In genomic region chr20:34638532-34638931, GRCh38 we compare ENCODE assay signal across 30 cellular contexts. TPM values are rescaled to one million over a fixed set of nuclear protein-coding genes. Genes with fewer than 3 reads are reported as not detected.
DNase-seq lines count a peak whose midpoint lies in the region; TF ChIP-seq lines count a peak whose summit lies in the region.
"Had no signal": no experiment of that assay in that cellular context is flagged by ENCODE, and none has a peak within 500 bp of the region (broad histone marks: within the 10 kb centered on the region; RNA-seq: fewer than 3 reads in every experiment).

No MANE protein-coding gene starts in this region.

- H3K4me3 ChIP-seq in breast epithelium (no peak overlapping the region), uterus (no peak overlapping the region)
- H3K4me3 ChIP-seq: cardiac muscle cell had no signal

- H3K36me3 Mint-ChIP-seq in MCF 10A (ENCODE audit: insufficient read depth, unreplicated experiment) (peaks cover 33% of the 10 kb centered on the region), progenitor cell of endocrine pancreas (ENCODE audit: insufficient read depth) (peaks cover 18% of the 10 kb centered on the region)
- H3K36me3 Mint-ChIP-seq in activated CD4-positive, alpha-beta T cell treated with anti-CD3 and anti-CD28 coated beads, Interleukin-2, amount 10 ng/mL, durations not matched to agents 24 days and 14 days (ENCODE audit: low read depth): peaks cover 23% of the 10 kb centered on the region

- CTCF ChIA-PET in MCF 10A (lab: Yijun Ruan, JAX): no interaction called here

- H3K9me3 ChIP-seq in breast epithelium (no peaks in the 10 kb centered on the region), uterus (no peaks in the 10 kb centered on the region)
- H3K9me3 ChIP-seq: BE2C, neutrophil had no signal

- H3K27ac Mint-ChIP-seq in MCF 10A (ENCODE audit: low read depth, unreplicated experiment): peak overlapping the region; percentile 72
- H3K27ac Mint-ChIP-seq in progenitor cell of endocrine pancreas: peak overlapping the region; percentile 3
- H3K27ac Mint-ChIP-seq in activated CD4-positive, alpha-beta T cell treated with anti-CD3 and anti-CD28 coated beads, Interleukin-2, amount 10 ng/mL, durations not matched to agents 24 days and 14 days: no peak overlapping the region
- H3K27ac Mint-ChIP-seq: activated CD8-positive, alpha-beta T cell treated with anti-CD3 and anti-CD28 coated beads, Interleukin-2, amount 10 ng/mL, durations not matched to agents 7 days and 5 days; type B pancreatic cell had no signal

- no TSS peak for BruUV-seq in MCF 10A (replicated peaks; lab: Mats Ljungman, UMichigan)

- intact Hi-C loops in MCF 10A (cut with micrococcal nuclease): no loop called here
- intact Hi-C loops in breast epithelium (cut with DNase I; ENCODE audit: low total_unique reads): no loop called here
- intact Hi-C loops in uterus (cut with DNase I; ENCODE audit: low total_unique reads): no loop called here
- intact Hi-C loops in activated CD4-positive, alpha-beta T cell treated with anti-CD3 and anti-CD28 coated beads, Interleukin-2, amount 10 ng/mL, durations not matched to agents 24 days and 14 days (cut with micrococcal nuclease): no loop called here

- TF ChIP-seq POLR2A in breast epithelium (IDR thresholded peaks at IDR 0.05) (no peak), uterus (IDR thresholded peaks at IDR 0.05) (no peak)

- H3K9me3 Mint-ChIP-seq in MCF 10A (ENCODE audit: unreplicated experiment): no peaks in the 10 kb centered on the region
- no peaks in the 10 kb centered on the region for H3K9me3 Mint-ChIP-seq in progenitor cell of endocrine pancreas (ENCODE audit: low read depth)
- H3K9me3 Mint-ChIP-seq in activated CD4-positive, alpha-beta T cell treated with anti-CD3 and anti-CD28 coated beads, Interleukin-2, amount 10 ng/mL, durations not matched to agents 24 days and 14 days: no peaks in the 10 kb centered on the region
- H3K9me3 Mint-ChIP-seq: type B pancreatic cell had no signal

- no peaks in the 10 kb centered on the region for H3K27me3 ChIP-seq in breast epithelium
- no peaks in the 10 kb centered on the region for H3K27me3 ChIP-seq in uterus
- H3K27me3 ChIP-seq: BE2C, cardiac muscle cell, neutrophil had no signal

- H3K4me1 Mint-ChIP-seq in MCF 10A (ENCODE audit: insufficient read depth, unreplicated experiment) (peaks cover 7% of the 10 kb centered on the region), progenitor cell of endocrine pancreas (ENCODE audit: low read depth) (peaks cover 11% of the 10 kb centered on the region)
- no peaks in the 10 kb centered on the region for H3K4me1 Mint-ChIP-seq in activated CD4-positive, alpha-beta T cell treated with anti-CD3 and anti-CD28 coated beads, Interleukin-2, amount 10 ng/mL, durations not matched to agents 24 days and 14 days

- no peaks in the 10 kb centered on the region for H3K36me3 ChIP-seq in breast epithelium
- H3K36me3 ChIP-seq in uterus: no peaks in the 10 kb centered on the region
- H3K36me3 ChIP-seq: neutrophil had no signal

- no peak for TF ChIP-seq CTCF in MCF 10A (IDR thresholded peaks at IDR 0.05; ENCODE audit: unreplicated experiment)
- no peak for TF ChIP-seq CTCF in breast epithelium (IDR thresholded peaks at IDR 0.05)
- no peak for TF ChIP-seq CTCF in progenitor cell of endocrine pancreas (IDR thresholded peaks at IDR 0.05; ENCODE audit: unreplicated experiment)
- no peak for TF ChIP-seq CTCF in uterus (IDR thresholded peaks at IDR 0.05)

- no peak for DNase-seq in MCF 10A (ENCODE audit: unreplicated experiment)
- DNase-seq in breast epithelium (ENCODE audit: low spot score in 2 of 2): no peak
- no peak for DNase-seq in caudate nucleus (lab: John Stamatoyannopoulos, UW)
- no peak for DNase-seq in progenitor cell of endocrine pancreas (ENCODE audit: low spot score, unreplicated experiment)
- DNase-seq in uterus: no peak
- DNase-seq in putamen (ENCODE audit: low spot score): no peak
- no peak for DNase-seq in activated CD4-positive, alpha-beta T cell treated with anti-CD3 and anti-CD28 coated beads, Interleukin-2, amount 10 ng/mL, durations not matched to agents 24 days and 14 days
- DNase-seq in SW480 (ENCODE audit: low spot score): no peak
- DNase-seq: activated CD4-positive, CD25-positive, alpha-beta regulatory T cell treated with anti-CD3 and anti-CD28 coated beads, Interleukin-2, amount 50 U/mL, for 72 hours; activated CD8-positive, alpha-beta T cell treated with anti-CD3 and anti-CD28 coated beads, Interleukin-2, amount 10 ng/mL, durations not matched to agents 7 days and 5 days; activated gamma-delta T cell treated with Interleukin-2 at 50 U/mL for 16 hours; activated T-cell treated with anti-CD3 and anti-CD28 coated beads for 4 hours; amniotic stem cell; BE2C; COR-L47; DMS79; GF-D8; KBM-7; kidney glomerular epithelial cell; mammary epithelial cell; MM.1S; NCI-H1417 treated with DMSO at 0.1 percent for 48 hours; retina; SIG-M5; stimulated activated CD4-positive, alpha-beta T cell treated with anti-CD3 and anti-CD28 coated beads, Interleukin-4, amount 100 ng/mL, for 4 hours; stimulated activated naive CD4-positive, alpha-beta T cell treated with Interleukin-2 at 50 U/mL for 16 hours; SW 1271 had no signal

- H3K4me3 Mint-ChIP-seq in MCF 10A (ENCODE audit: unreplicated experiment) (no peak overlapping the region), progenitor cell of endocrine pancreas (ENCODE audit: low read depth) (no peak overlapping the region)
- H3K4me3 Mint-ChIP-seq in activated CD4-positive, alpha-beta T cell treated with anti-CD3 and anti-CD28 coated beads, Interleukin-2, amount 10 ng/mL, durations not matched to agents 24 days and 14 days: no peak overlapping the region
- H3K4me3 Mint-ChIP-seq: activated CD8-positive, alpha-beta T cell treated with anti-CD3 and anti-CD28 coated beads, Interleukin-2, amount 10 ng/mL, durations not matched to agents 7 days and 5 days; type B pancreatic cell had no signal

- H3K27me3 Mint-ChIP-seq in MCF 10A (ENCODE audit: insufficient read depth, unreplicated experiment): no peaks in the 10 kb centered on the region
- H3K27me3 Mint-ChIP-seq in progenitor cell of endocrine pancreas: no peaks in the 10 kb centered on the region
- no peaks in the 10 kb centered on the region for H3K27me3 Mint-ChIP-seq in activated CD4-positive, alpha-beta T cell treated with anti-CD3 and anti-CD28 coated beads, Interleukin-2, amount 10 ng/mL, durations not matched to agents 24 days and 14 days
- H3K27me3 Mint-ChIP-seq: type B pancreatic cell had no signal

- H3K4me1 ChIP-seq in breast epithelium (peaks cover 0 to 4% of the 10 kb centered on the region in 2 donors), uterus (no peaks in the 10 kb centered on the region)

- POLR2A ChIA-PET in MCF 10A (lab: Yijun Ruan, JAX): no interaction called here

- H3K27ac ChIP-seq in breast epithelium (peak overlapping the region in 1 of 2 donors; percentile 80), caudate nucleus (ENCODE audit: low read depth, low read length) (peak overlapping the region; percentile 97), uterus (peak overlapping the region; percentile 44 to 56)
- H3K27ac ChIP-seq: cardiac muscle cell, neutrophil had no signal

RNA-seq across cellular contexts. Expression of gene PIGU, which starts 38.4 kb away (rescaled TPM):
- total RNA-seq in MCF 10A (2022) (14.2 and 14.5 TPM in 2 replicates), breast epithelium (10 to 100 TPM in 2 of 3 donors, 1 to 10 TPM in 1; 7.4 to 16.1 (median 15.8) TPM), progenitor cell of endocrine pancreas (44.3 and 45.8 TPM in 2 replicates), uterus (10 to 100 TPM in 2 of 4 donors, 1 to 10 TPM in 2; 9.5 to 17.5 (median 12.5) TPM)
- 26.4 and 27.1 TPM in 2 replicates for total RNA-seq in activated CD4-positive, alpha-beta T cell treated with anti-CD3 and anti-CD28 coated beads, Interleukin-2, amount 10 ng/mL, durations not matched to agents 24 days and 14 days
